Comparison of ENCODE assay signal across 16 cellular contexts in the genomic region with DNA sequence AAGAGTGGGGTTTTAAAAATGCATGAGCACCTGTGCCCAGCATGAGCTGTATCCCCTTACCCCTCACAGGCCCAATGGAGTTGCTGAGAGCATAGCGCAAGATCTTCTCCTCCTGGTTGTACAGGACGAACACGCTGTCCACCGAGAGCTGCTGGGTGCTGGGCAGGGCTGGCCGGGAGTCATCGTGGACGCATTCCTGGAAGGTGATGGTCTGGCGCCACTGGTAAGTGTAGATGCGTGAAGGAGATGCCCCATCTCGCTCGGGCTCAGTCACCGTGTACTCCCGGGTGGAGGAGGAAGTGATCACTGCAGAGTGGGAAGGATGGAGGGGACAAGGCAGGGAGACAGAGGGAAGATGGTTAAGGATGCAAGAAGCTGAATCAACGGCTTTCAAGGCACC. TPM values are rescaled to one million over a fixed set of nuclear protein-coding genes. Genes with fewer than 3 reads are reported as not detected.
DNase-seq lines count a peak whose midpoint lies in the region; ATAC-seq and TF ChIP-seq lines count a peak whose summit lies in the region.
"Had no signal": no experiment of that assay in that cellular context is flagged by ENCODE, and none has a peak within 500 bp of the region (broad histone marks: within the 10 kb centered on the region; RNA-seq: fewer than 3 reads in every experiment).

No MANE protein-coding gene starts in this region.

- H3K9me3 Mint-ChIP-seq in WTC11: no peaks in the 10 kb centered on the region
- H3K9me3 Mint-ChIP-seq: CD8-positive, alpha-beta memory T cell had no signal

- H3K36me3 ChIP-seq in right atrium auricular region (peaks cover 100% of the 10 kb centered on the region), thyroid gland (peaks cover 14 to 17% of the 10 kb centered on the region in 2 donors), left lung (peaks cover 0 to 26% of the 10 kb centered on the region in 2 donors)
- H3K36me3 ChIP-seq: BE2C had no signal

- CTCF ChIA-PET in WTC11 (lab: Charles Lee): no interaction called here

- H3K4me1 ChIP-seq in right atrium auricular region (peaks cover 0 to 20% of the 10 kb centered on the region in 2 donors), thyroid gland (peaks cover 8 to 14% of the 10 kb centered on the region in 2 donors), left lung (no peaks in the 10 kb centered on the region)
- H3K4me1 ChIP-seq: BE2C had no signal

- intact Hi-C loops in cardiac septum (cut with DNase I): no loop called here
- intact Hi-C loops in thyroid gland (cut with DNase I): no loop called here
- intact Hi-C loops in left lung (cut with DNase I): no loop called here

- H3K36me3 Mint-ChIP-seq in WTC11: peaks cover 6% of the 10 kb centered on the region
- H3K36me3 Mint-ChIP-seq: CD8-positive, alpha-beta memory T cell had no signal

- H3K27me3 ChIP-seq in right atrium auricular region (no peaks in the 10 kb centered on the region), thyroid gland (no peaks in the 10 kb centered on the region), left lung (no peaks in the 10 kb centered on the region)
- H3K27me3 ChIP-seq: BE2C had no signal

- TF ChIP-seq CTCF in right atrium auricular region (IDR thresholded peaks at IDR 0.05): no peak
- TF ChIP-seq CTCF in WTC11 (IDR thresholded peaks at IDR 0.05): no peak
- no peak for TF ChIP-seq CTCF in omental fat pad (IDR thresholded peaks at IDR 0.05)
- no peak for TF ChIP-seq CTCF in thyroid gland (IDR thresholded peaks at IDR 0.05)
- TF ChIP-seq CTCF in left lung (IDR thresholded peaks at IDR 0.05): no peak

- TF ChIP-seq POLR2A in thyroid gland (IDR thresholded peaks at IDR 0.05): no peak

- no peak overlapping the region for H3K4me3 Mint-ChIP-seq in WTC11
- H3K4me3 Mint-ChIP-seq: CD8-positive, alpha-beta memory T cell had no signal

- H3K9me3 ChIP-seq in right atrium auricular region (no peaks in the 10 kb centered on the region), thyroid gland (no peaks in the 10 kb centered on the region), left lung (no peaks in the 10 kb centered on the region)
- H3K9me3 ChIP-seq: BE2C had no signal

- POLR2A ChIA-PET in WTC11 (lab: Charles Lee): no interaction called here

- H3K27ac ChIP-seq in right atrium auricular region (peak overlapping the region; percentile 48 to 50), thyroid gland (peak overlapping the region in 2 of 3 donors; percentile 49 to 61), left lung (no peak overlapping the region)
- H3K27ac ChIP-seq: C4-2B, GM23248, HL-60 had no signal

- ATAC-seq in WTC11: no peak
- ATAC-seq in omental fat pad (ENCODE audit: low FRiP score): peak; percentile 19
- no peak for ATAC-seq in HG03469 (IDR thresholded peaks at IDR 0.05; ENCODE audit: unreplicated experiment)
- ATAC-seq in left lung: no peak
- ATAC-seq: GM12878, HCT116 had no signal

- no peaks in the 10 kb centered on the region for H3K27me3 Mint-ChIP-seq in WTC11 (ENCODE audit: low read depth)

- peak overlapping the region; percentile 34; the same call in 1 of the 2 replicates for H3K27ac Mint-ChIP-seq in WTC11

- no peaks in the 10 kb centered on the region for H3K4me1 Mint-ChIP-seq in WTC11

- 53 to 58% methylated on average over 14 of the region's 14 CpGs for WGBS in thyroid gland, 2 donors

- no peak for DNase-seq in right atrium auricular region (ENCODE audit: low spot score)
- no peak for DNase-seq in cardiac septum (ENCODE audit: low spot score)
- DNase-seq in WTC11 (ENCODE audit: low spot score): no peak
- no peak for DNase-seq in omental fat pad (ENCODE audit: low spot score)
- peak; percentile 52 to 62 for DNase-seq in thyroid gland
- DNase-seq in activated CD4-positive, alpha-beta T cell treated with anti-CD3 and anti-CD28 coated beads for 4 hours: no peak
- DNase-seq in left lung: no peak
- DNase-seq: BE2C; CD8-positive, alpha-beta memory T cell; DMS79; GM23248 had no signal

- no peak overlapping the region for H3K4me3 ChIP-seq in right atrium auricular region
- no peak overlapping the region for H3K4me3 ChIP-seq in thyroid gland (replicated peaks in 1 of 3)
- no peak overlapping the region for H3K4me3 ChIP-seq in left lung
- H3K4me3 ChIP-seq: GM12878, GM23248 had no signal

TF ChIP-seq in WTC11, 78 proteins besides CTCF, POLR2A, EP300 and RAD21:
- no peak for TF ChIP-seq MXD4 (CRISPR knock-in tag; IDR thresholded peaks at IDR 0.05; ENCODE audit: borderline replicate concordance)
- TF ChIP-seq, protein P1, sequence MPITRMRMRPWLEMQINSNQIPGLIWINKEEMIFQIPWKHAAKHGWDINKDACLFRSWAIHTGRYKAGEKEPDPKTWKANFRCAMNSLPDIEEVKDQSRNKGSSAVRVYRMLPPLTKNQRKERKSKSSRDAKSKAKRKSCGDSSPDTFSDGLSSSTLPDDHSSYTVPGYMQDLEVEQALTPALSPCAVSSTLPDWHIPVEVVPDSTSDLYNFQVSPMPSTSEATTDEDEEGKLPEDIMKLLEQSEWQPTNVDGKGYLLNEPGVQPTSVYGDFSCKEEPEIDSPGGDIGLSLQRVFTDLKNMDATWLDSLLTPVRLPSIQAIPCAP (CRISPR knock-in tag; IDR thresholded peaks at IDR 0.05): no peak

RNA-seq across cellular contexts. Expression of gene NID1, which starts 39.1 kb away (rescaled TPM):
- 100 to 1,000 TPM in 1 of 2 donors, 10 to 100 TPM in 1; 95.1 to 112 TPM for total RNA-seq in right atrium auricular region
- total RNA-seq in cardiac septum: 42.1 TPM
- total RNA-seq in WTC11 (2021): 19.2 to 29.8 TPM (median 28.6 TPM) in 3 replicates
- 100 to 1,000 TPM; 131 to 458 (median 203) TPM for total RNA-seq in omental fat pad
- 10 to 100 TPM; 27.8 to 91.8 (median 69.4) TPM for total RNA-seq in thyroid gland
- 10 to 100 TPM; 55.4 to 77.4 TPM for total RNA-seq in left lung

Comparison
In these comparisons a context has a peak if more than half of its experiments do, and no peak if none do; other contexts are left out.
1. DNase-seq: peak in thyroid gland (2 of 2); none in right atrium auricular region (single experiment), cardiac septum (single experiment), WTC11 (single experiment), omental fat pad (single experiment), activated CD4-positive, alpha-beta T cell treated with anti-CD3 and anti-CD28 coated beads for 4 hours (0 of 2) and left lung (0 of 2).
2. H3K27ac ChIP-seq: peak in right atrium auricular region (2 of 2) and thyroid gland (2 of 3); none in left lung (0 of 2).